In genomic region chr16:89688395-89688794, GRCh38 we compare ENCODE assay signal across 12 cellular contexts. TPM values are rescaled to one million over a fixed set of nuclear protein-coding genes. Genes with fewer than 3 reads are reported as not detected.
DNase-seq lines count a peak whose midpoint lies in the region; ATAC-seq and TF ChIP-seq lines count a peak whose summit lies in the region.
"Had no signal": no experiment of that assay in that cellular context is flagged by ENCODE, and none has a peak within 500 bp of the region (broad histone marks: within the 10 kb centered on the region; RNA-seq: fewer than 3 reads in every experiment).

No MANE protein-coding gene starts in this region.

- H3K36me3 ChIP-seq in DOHH2 (ENCODE audit: control insufficient read depth, low read length), result peaks cover 69% of the 10 kb centered on the region

- H3K79me2 ChIP-seq in DOHH2 (ENCODE audit: control insufficient read depth, low read length), result peaks cover 27% of the 10 kb centered on the region

- H3K27me3 ChIP-seq in DOHH2 (ENCODE audit: control insufficient read depth, low read length), result no peaks in the 10 kb centered on the region
- H3K27me3 ChIP-seq: cardiac muscle cell, upper lobe of left lung had no signal

- no peak for DNase-seq in mesothelial cell of epicardium (ENCODE audit: low spot score in 2 of 2, unreplicated experiment in 2 of 2)
- no peak for DNase-seq in NCI-H82 (lab: John Stamatoyannopoulos, UW)
- no peak for DNase-seq in anterior cingulate cortex (lab: John Stamatoyannopoulos, UW)
- DNase-seq: activated CD4-positive, alpha-beta T cell treated with anti-CD3 and anti-CD28 coated beads for 1 hour; activated effector memory CD4-positive, alpha-beta T cell treated with anti-CD3 and anti-CD28 coated beads, Interleukin-2, amount 50 U/mL, for 16 hours; NCI-H1092 treated with DMSO at 0.1 percent for 48 hours; upper lobe of left lung had no signal

- H3F3A ChIP-seq in DOHH2 (ENCODE audit: control insufficient read depth, insufficient read depth), result no peaks in the 10 kb centered on the region

- H3K9me2 ChIP-seq in DOHH2 (replicated peaks; ENCODE audit: control insufficient read depth, low read length), result no peaks in the 10 kb centered on the region

- peak overlapping the region; percentile 91 for H3K4me3 Mint-ChIP-seq in activated naive CD8-positive, alpha-beta T cell
- peak overlapping the region; percentile 89 for H3K4me3 Mint-ChIP-seq in mesothelial cell of epicardium

- ATAC-seq in GM19452 (IDR thresholded peaks at IDR 0.05; ENCODE audit: unreplicated experiment), result no peak

- H3K9me3 ChIP-seq in DOHH2 (ENCODE audit: control insufficient read depth, insufficient read depth, low read length), result peaks cover 5% of the 10 kb centered on the region; the same call in 1 of the 2 replicates
- H3K9me3 ChIP-seq: upper lobe of left lung had no signal

- peak overlapping the region; percentile 54 for H3K27ac Mint-ChIP-seq in activated naive CD8-positive, alpha-beta T cell
- no peak overlapping the region for H3K27ac Mint-ChIP-seq in mesothelial cell of epicardium

- H3K27me3 Mint-ChIP-seq in activated naive CD8-positive, alpha-beta T cell, result no peaks in the 10 kb centered on the region
- H3K27me3 Mint-ChIP-seq in mesothelial cell of epicardium (ENCODE audit: low read depth), result no peaks in the 10 kb centered on the region

- no peaks in the 10 kb centered on the region for H4K20me1 ChIP-seq in DOHH2 (ENCODE audit: control insufficient read depth, insufficient read depth, low read depth, low read length)

- H3K4me1 ChIP-seq in DOHH2 (ENCODE audit: control insufficient read depth, low read length), result peaks cover 19% of the 10 kb centered on the region

- peak overlapping the region; percentile 94 for H3K4me3 ChIP-seq in DOHH2 (ENCODE audit: low read length)
- H3K4me3 ChIP-seq: cardiac muscle cell had no signal

- H3K9me3 Mint-ChIP-seq in activated naive CD8-positive, alpha-beta T cell (ENCODE audit: low read depth), result no peaks in the 10 kb centered on the region
- peaks cover 6% of the 10 kb centered on the region for H3K9me3 Mint-ChIP-seq in mesothelial cell of epicardium

- no peak for TF ChIP-seq CTCF in C4-2B (conservative IDR thresholded peaks at IDR 0.05)
- TF ChIP-seq CTCF in DOHH2 (IDR thresholded peaks at IDR 0.05; ENCODE audit: low read depth, low read length, poor library complexity, severe bottlenecking), result no peak
- no peak for TF ChIP-seq CTCF in mesothelial cell of epicardium (IDR thresholded peaks at IDR 0.05; ENCODE audit: unreplicated experiment)

- peak overlapping the region; percentile 94; the same call in 1 of the 2 replicates for H3K27ac ChIP-seq in C4-2B
- no peak overlapping the region for H3K27ac ChIP-seq in DOHH2 (ENCODE audit: low read depth, low read length)

- H3K4me2 ChIP-seq in DOHH2 (ENCODE audit: low read length), result peak overlapping the region; percentile 99

- no peaks in the 10 kb centered on the region for H3K36me3 Mint-ChIP-seq in activated naive CD8-positive, alpha-beta T cell
- peaks cover 26% of the 10 kb centered on the region for H3K36me3 Mint-ChIP-seq in mesothelial cell of epicardium

- H3K4me1 Mint-ChIP-seq in activated naive CD8-positive, alpha-beta T cell (ENCODE audit: low read depth), result peaks cover 11% of the 10 kb centered on the region
- peaks cover 12% of the 10 kb centered on the region for H3K4me1 Mint-ChIP-seq in mesothelial cell of epicardium

RNA-seq across cellular contexts. Expression of gene CDK10, which starts 1.9 kb away (rescaled TPM):
- 115 to 130 TPM (median 122 TPM) in 3 replicates for total RNA-seq in mesothelial cell of epicardium

RNA-seq across cellular contexts. Expression of gene SPATA2L, which starts 13.1 kb away (rescaled TPM):
- total RNA-seq in mesothelial cell of epicardium, result 7.5 to 9.5 TPM (median 8.8 TPM) in 3 replicates

RNA-seq across cellular contexts. Expression of gene SPATA33, which starts 30.8 kb away (rescaled TPM):
- total RNA-seq in mesothelial cell of epicardium, result 13.5 to 14.7 TPM (median 14.4 TPM) in 3 replicates

RNA-seq across cellular contexts. Expression of gene CHMP1A, which starts 30.9 kb away (rescaled TPM):
- 106 to 109 TPM (median 109 TPM) in 3 replicates for total RNA-seq in mesothelial cell of epicardium

RNA-seq across cellular contexts. Expression of gene VPS9D1, which starts 32.3 kb away (rescaled TPM):
- total RNA-seq in mesothelial cell of epicardium, result 17.1 to 18.3 TPM (median 17.5 TPM) in 3 replicates
